In genomic region chr9:127926961-127927456, GRCh38 we compare ENCODE assay signal across 9 cellular contexts. TPM values are rescaled to one million over a fixed set of nuclear protein-coding genes. Genes with fewer than 3 reads are reported as not detected.
DNase-seq lines count a peak whose midpoint lies in the region; ATAC-seq and TF ChIP-seq lines count a peak whose summit lies in the region.
"Had no signal": no experiment of that assay in that cellular context is flagged by ENCODE, and none has a peak within 500 bp of the region (broad histone marks: within the 10 kb centered on the region; RNA-seq: fewer than 3 reads in every experiment).

No MANE protein-coding gene starts in this region.

- H3K36me3 Mint-ChIP-seq in activated naive CD8-positive, alpha-beta T cell: no peaks in the 10 kb centered on the region

- no peaks in the 10 kb centered on the region for H3K9me3 Mint-ChIP-seq in activated naive CD8-positive, alpha-beta T cell (ENCODE audit: low read depth)

- H3K27me3 Mint-ChIP-seq in activated naive CD8-positive, alpha-beta T cell: peaks cover 2% of the 10 kb centered on the region

- H3K4me1 Mint-ChIP-seq in activated naive CD8-positive, alpha-beta T cell (ENCODE audit: low read depth): peaks cover 19% of the 10 kb centered on the region

- no peaks in the 10 kb centered on the region for H3K9me3 ChIP-seq in left ventricle myocardium inferior (replicated peaks)
- no peaks in the 10 kb centered on the region for H3K9me3 ChIP-seq in heart right ventricle
- no peaks in the 10 kb centered on the region for H3K9me3 ChIP-seq in iPS-20b (ENCODE audit: insufficient read depth, low read depth, low read length)
- H3K9me3 ChIP-seq: neutrophil had no signal

- H3K27me3 ChIP-seq in left ventricle myocardium inferior (ENCODE audit: low read depth) (peaks cover 72% of the 10 kb centered on the region), heart right ventricle (peaks cover 6 to 84% (median 39%) of the 10 kb centered on the region in 7 donors), iPS-20b (ENCODE audit: insufficient read depth, low read length) (peaks cover 50% of the 10 kb centered on the region)

- intact Hi-C loops in left ventricle myocardium inferior (cut with micrococcal nuclease): loop anchor here (10.0 kb wide), 2 partner anchors 342 to 422 kb away; no protein-coding TSS in a partner anchor
- intact Hi-C loops in heart right ventricle (cut with DNase I): loop anchor here in 5 of 10 donors (5.0 to 10.0 kb wide), 3 partner anchors 422 to 712 kb away; no protein-coding TSS in a partner anchor

- DNase-seq in left ventricle myocardium inferior (no peak), heart right ventricle (no peak), dedifferentiated amniotic fluid mesenchymal stem cell (ENCODE audit: extremely low spot score) (no peak), AML-193 (lab: John Stamatoyannopoulos, UW) (no peak), NCI-H1092 treated with DMSO at 0.1 percent for 48 hours (lab: John Stamatoyannopoulos, UW) (no peak)

- TF ChIP-seq CTCF in left ventricle myocardium inferior (IDR thresholded peaks at IDR 0.05; ENCODE audit: borderline replicate concordance) (no peak), heart right ventricle (IDR thresholded peaks at IDR 0.05) (no peak)

- WGBS in heart right ventricle, 2 donors: 5 to 9% methylated on average over 30 to 37 of the region's 37 CpGs
- WGBS in urinary bladder: 7% methylated on average over 37 of the region's 37 CpGs

- H3K27ac Mint-ChIP-seq in activated naive CD8-positive, alpha-beta T cell: no peak overlapping the region

- H3K9ac ChIP-seq in iPS-20b (ENCODE audit: low read depth, low read length): peak overlapping the region; percentile 63; the same call in 1 of the 2 replicates

- H3K4me3 Mint-ChIP-seq in activated naive CD8-positive, alpha-beta T cell: peak overlapping the region; percentile 74

- H3K36me3 ChIP-seq in left ventricle myocardium inferior (no peaks in the 10 kb centered on the region), heart right ventricle (no peaks in the 10 kb centered on the region), iPS-20b (ENCODE audit: insufficient read depth, low read depth, low read length) (no peaks in the 10 kb centered on the region), urinary bladder (ENCODE audit: insufficient read depth) (no peaks in the 10 kb centered on the region)
- H3K36me3 ChIP-seq: neutrophil had no signal

- H3K27ac ChIP-seq in left ventricle myocardium inferior (replicated peaks): no peak overlapping the region
- no peak overlapping the region for H3K27ac ChIP-seq in heart right ventricle
- no peak overlapping the region for H3K27ac ChIP-seq in iPS-20b (ENCODE audit: low read length)
- H3K27ac ChIP-seq in urinary bladder (ENCODE audit: low read depth): no peak overlapping the region
- H3K27ac ChIP-seq: neutrophil had no signal

- H3K4me3 ChIP-seq in left ventricle myocardium inferior (peak overlapping the region; percentile 34), heart right ventricle (peak overlapping the region in 5 of 10 donors; percentile 1 to 36 (median 18)), iPS-20b (ENCODE audit: low read length) (peak overlapping the region; percentile 83), urinary bladder (ENCODE audit: low read depth, low read length) (peak overlapping the region; percentile 8)

- no peak for ATAC-seq in heart right ventricle

- peaks cover 39% of the 10 kb centered on the region for H3K4me1 ChIP-seq in left ventricle myocardium inferior
- H3K4me1 ChIP-seq in heart right ventricle: peaks cover 19 to 40% (median 32%) of the 10 kb centered on the region in 9 donors
- no peaks in the 10 kb centered on the region; the same call in 1 of the 2 replicates for H3K4me1 ChIP-seq in iPS-20b (ENCODE audit: insufficient read depth, low read length)
- no peaks in the 10 kb centered on the region for H3K4me1 ChIP-seq in urinary bladder (ENCODE audit: insufficient read depth)

RNA-seq across cellular contexts. Expression of gene PIP5KL1, which starts 3.6 kb away (rescaled TPM):
- total RNA-seq in left ventricle myocardium inferior (0.85 TPM), heart right ventricle (under 1 TPM in 7 of 10 donors, not detected in 3; 0.25 to 0.59 (median 0.47) TPM), urinary bladder (0.48 TPM)
- polyA plus RNA-seq in heart right ventricle (under 1 TPM in 1 of 2 donors, not detected in 1; 0.28 TPM), urinary bladder (1.4 TPM)

RNA-seq across cellular contexts. Expression of gene ST6GALNAC4, which starts 10.2 kb away (rescaled TPM):
- total RNA-seq in left ventricle myocardium inferior (31.3 TPM), heart right ventricle (10 to 100 TPM; 23.2 to 52.9 (median 33.9) TPM), urinary bladder (6.8 TPM)
- polyA plus RNA-seq in heart right ventricle (10 to 100 TPM; 10.8 to 48.6 TPM), urinary bladder (35.1 TPM)

RNA-seq across cellular contexts. Expression of gene DPM2, which starts 10.6 kb away (rescaled TPM):
- 14.0 TPM for total RNA-seq in left ventricle myocardium inferior
- 10 to 100 TPM in 8 of 10 donors, 1 to 10 TPM in 2; 7.2 to 15.4 (median 12.3) TPM for total RNA-seq in heart right ventricle
- 10 to 100 TPM; 16.7 to 31.1 TPM for polyA plus RNA-seq in heart right ventricle
- total RNA-seq in urinary bladder: 7.5 TPM
- 32.1 TPM for polyA plus RNA-seq in urinary bladder

RNA-seq across cellular contexts. Expression of gene ST6GALNAC6, which starts 27.6 kb away (rescaled TPM):
- 48.4 TPM for total RNA-seq in left ventricle myocardium inferior
- total RNA-seq in heart right ventricle: 10 to 100 TPM; 32.8 to 52.0 (median 44.7) TPM
- 10 to 100 TPM; 33.0 to 40.5 TPM for polyA plus RNA-seq in heart right ventricle
- total RNA-seq in urinary bladder: 17.7 TPM
- polyA plus RNA-seq in urinary bladder: 105 TPM

RNA-seq across cellular contexts. Expression of gene AK1, which starts 49.5 kb away (rescaled TPM):
- total RNA-seq in left ventricle myocardium inferior (844 TPM), heart right ventricle (100 to 1,000 TPM; 553 to 918 (median 731) TPM), urinary bladder (27.3 TPM)
- polyA plus RNA-seq in heart right ventricle (1,000 to 10,000 TPM in 1 of 2 donors, 100 to 1,000 TPM in 1; 500 to 1,050 TPM), urinary bladder (57.2 TPM)
